1 cellular context compared by ENCODE assay signal in genomic region chr6:111712398-111712797, GRCh38.
TF ChIP-seq lines count a peak whose summit lies in the region.

No MANE protein-coding gene starts in this region.

TF ChIP-seq in HEK293, 187 proteins besides CTCF, POLR2A, EP300 and RAD21 (continued from another document):
- TF ChIP-seq ZNF133 (tag by site-specific recombination; IDR thresholded peaks at IDR 0.05) (no peak), FEZF1 (tag by site-specific recombination; IDR thresholded peaks at IDR 0.05) (no peak), AEBP2 (tag by site-specific recombination; IDR thresholded peaks at IDR 0.05; ENCODE audit: borderline replicate concordance) (no peak), SP3 (tag by site-specific recombination; IDR thresholded peaks at IDR 0.05) (no peak), ZNF626 (tag by site-specific recombination; IDR thresholded peaks at IDR 0.05) (no peak), ZNF692 (tag by site-specific recombination; IDR thresholded peaks at IDR 0.05) (no peak), ZBTB1 (tag by site-specific recombination; IDR thresholded peaks at IDR 0.05) (no peak), ZBTB17 (tag by site-specific recombination; IDR thresholded peaks at IDR 0.05) (peak; percentile 75), ZNF311 (tag by site-specific recombination; IDR thresholded peaks at IDR 0.05; ENCODE audit: borderline replicate concordance) (no peak), MEIS1 (CRISPR knock-in tag; IDR thresholded peaks at IDR 0.05; ENCODE audit: borderline replicate concordance) (no peak), ZNF670 (tag by site-specific recombination; IDR thresholded peaks at IDR 0.05; ENCODE audit: low read depth) (no peak), ZNF221 (tag by site-specific recombination; IDR thresholded peaks at IDR 0.05; ENCODE audit: borderline replicate concordance) (no peak), REST (tag by site-specific recombination; IDR thresholded peaks at IDR 0.05) (no peak), ZNF639 (tag by site-specific recombination; IDR thresholded peaks at IDR 0.05) (no peak), ZBTB21 (tag by site-specific recombination; IDR thresholded peaks at IDR 0.05) (peak; percentile 70), INSM2 (tag by site-specific recombination; IDR thresholded peaks at IDR 0.05) (peak; percentile 41; the same call in 1 of the 2 replicates), ZNF214 (tag by site-specific recombination; IDR thresholded peaks at IDR 0.05; ENCODE audit: borderline replicate concordance) (no peak), ZNF768 (tag by site-specific recombination; IDR thresholded peaks at IDR 0.05) (no peak), PBX3 (CRISPR knock-in tag; IDR thresholded peaks at IDR 0.05) (no peak), ZNF266 (tag by site-specific recombination; IDR thresholded peaks at IDR 0.05; ENCODE audit: low read depth) (no peak), ZNF280D (tag by site-specific recombination; IDR thresholded peaks at IDR 0.05) (no peak), ZNF394 (tag by site-specific recombination; IDR thresholded peaks at IDR 0.05; ENCODE audit: borderline replicate concordance) (no peak), ZNF24 (tag by site-specific recombination; IDR thresholded peaks at IDR 0.05) (no peak), ZNF624 (tag by site-specific recombination; IDR thresholded peaks at IDR 0.05) (no peak), ZBTB20 (tag by site-specific recombination; IDR thresholded peaks at IDR 0.05) (0 out of 2 replicates have a peak, but pooled peaks have one; percentile 30), ZNF341 (tag by site-specific recombination; IDR thresholded peaks at IDR 0.05; ENCODE audit: low read depth) (no peak), KLF10 (tag by site-specific recombination; IDR thresholded peaks at IDR 0.05) (no peak), PRDM10 (tag by site-specific recombination; IDR thresholded peaks at IDR 0.05) (0 out of 2 replicates have a peak, but pooled peaks have one; percentile 34), ZBTB26 (tag by site-specific recombination; optimal IDR thresholded peaks at IDR 0.05) (no peak), GLI4 (tag by site-specific recombination; IDR thresholded peaks at IDR 0.05) (no peak), ZNF513 (tag by site-specific recombination; IDR thresholded peaks at IDR 0.05) (no peak), ZSCAN30 (tag by site-specific recombination; IDR thresholded peaks at IDR 0.05) (no peak)
TF ChIP-seq in HEK293: peak in this region for 10.
